Comparison of ENCODE assay signal across 23 cellular contexts in the genomic region with DNA sequence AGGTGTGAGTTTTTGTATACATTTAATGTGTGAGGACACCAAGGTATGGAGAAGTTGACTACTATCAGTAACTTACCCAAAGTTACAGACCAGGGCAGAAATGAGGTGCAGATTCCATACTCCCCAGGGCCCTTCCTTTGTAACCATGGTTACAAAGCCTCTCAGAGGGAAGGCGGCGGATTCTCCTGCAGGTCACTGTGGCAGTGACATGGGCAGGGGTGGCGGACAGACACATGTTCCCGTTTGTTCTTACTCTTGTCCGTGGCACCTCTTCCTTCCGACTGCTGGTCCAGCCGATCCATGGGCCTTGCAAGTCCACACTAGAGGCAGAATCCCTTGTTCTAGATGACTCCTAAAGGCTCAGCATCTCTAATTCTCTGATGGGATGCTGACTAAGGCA. TPM values are rescaled to one million over a fixed set of nuclear protein-coding genes. Genes with fewer than 3 reads are reported as not detected.
"Had no signal": no experiment of that assay in that cellular context is flagged by ENCODE, and none has a peak within 500 bp of the region (broad histone marks: within the 10 kb centered on the region; RNA-seq: fewer than 3 reads in every experiment).

No MANE protein-coding gene starts in this region.

- H3K4me2 ChIP-seq: hepatocyte had no signal

- DNase-seq: activated CD4-positive, alpha-beta T cell treated with anti-CD3 and anti-CD28 coated beads for 4 hours; activated CD8-positive, alpha-beta memory T cell treated with anti-CD3 and anti-CD28 coated beads, Interleukin-2, amount 50 U/mL, for 48 hours; activated CD8-positive, alpha-beta T cell treated with anti-CD3 and anti-CD28 coated beads, Interleukin-2, amount 10 ng/mL, durations not matched to agents 7 days and 5 days; activated naive CD4-positive, alpha-beta T cell; activated naive CD8-positive, alpha-beta T cell treated with anti-CD3 and anti-CD28 coated beads, Interleukin-2, amount 50 U/mL, for 24 hours; effector CD8-positive, alpha-beta T cell; immature natural killer cell; left colon; natural killer cell; stimulated activated CD4-positive, alpha-beta T cell treated with anti-CD3 and anti-CD28 coated beads, Interleukin-4, amount 100 ng/mL, for 1 hour; stimulated activated CD8-positive, alpha-beta memory T cell treated with anti-CD3 and anti-CD28 coated beads, Interleukin-4, amount 100 ng/mL, for 48 hours had no signal

- H3K79me2 ChIP-seq: hepatocyte had no signal

- H3K9me3 ChIP-seq: gastroesophageal sphincter, thoracic aorta had no signal

- H3K36me3 ChIP-seq: cardiac muscle cell, gastroesophageal sphincter, thoracic aorta had no signal

- H3K27me3 ChIP-seq: cardiac muscle cell had no signal

- H3K4me3 ChIP-seq: cardiac muscle cell, gastroesophageal sphincter, hepatocyte, thoracic aorta had no signal

- FAIRE-seq: colon, urothelium cell line had no signal

- H2AFZ ChIP-seq: hepatocyte had no signal

- ATAC-seq: activated CD8-positive, alpha-beta T cell treated with anti-CD3 and anti-CD28 coated beads, Interleukin-2, amount 10 ng/mL, durations not matched to agents 7 days and 5 days; activated naive CD8-positive, alpha-beta T cell treated with anti-CD3 and anti-CD28 coated beads, Interleukin-2, amount 50 U/mL, for 24 hours; gastroesophageal sphincter; left colon; natural killer cell had no signal

- H3K27ac ChIP-seq: cardiac muscle cell, gastroesophageal sphincter, hepatocyte, thoracic aorta, VCaP had no signal

RNA-seq across cellular contexts. Expression of gene PDYN, which starts 43.0 kb away (rescaled TPM):
- total RNA-seq: activated CD8-positive, alpha-beta T cell treated with anti-CD3 and anti-CD28 coated beads, Interleukin-2, amount 10 ng/mL, durations not matched to agents 7 days and 5 days; epithelial cell of proximal tubule; gastroesophageal sphincter; hepatocyte; left colon; lung microvascular endothelial cell; mucosa of gallbladder; natural killer cell; osteoblast; pulmonary artery endothelial cell; thoracic aorta had no signal
- polyA plus RNA-seq: hepatocyte, immature natural killer cell had no signal

RNA-seq across cellular contexts. Expression of gene SIRPA, which starts 55.6 kb away (rescaled TPM):
- total RNA-seq: activated CD8-positive, alpha-beta T cell treated with anti-CD3 and anti-CD28 coated beads, Interleukin-2, amount 10 ng/mL, durations not matched to agents 7 days and 5 days had no signal
